Comparison of ENCODE assay signal across 1 cellular context in genomic region chr1:15610167-15610566, GRCh38.
TF ChIP-seq lines count a peak whose summit lies in the region.

No MANE protein-coding gene starts in this region.

TF ChIP-seq in HEK293, 187 proteins besides CTCF, POLR2A, EP300 and RAD21 (continued from another document):
- no peak for TF ChIP-seq TSHZ1 (tag by site-specific recombination; IDR thresholded peaks at IDR 0.05; ENCODE audit: borderline replicate concordance)
- TF ChIP-seq OSR2 (tag by site-specific recombination; IDR thresholded peaks at IDR 0.05) = 0 out of 2 replicates have a peak, but pooled peaks have one; percentile 11
- no peak for TF ChIP-seq ZNF292 (tag by site-specific recombination; IDR thresholded peaks at IDR 0.05; ENCODE audit: borderline replicate concordance, low read depth)
- peak; percentile 63 for TF ChIP-seq WT1 (tag by site-specific recombination; IDR thresholded peaks at IDR 0.05)
- no peak for TF ChIP-seq ZNF174 (tag by site-specific recombination; IDR thresholded peaks at IDR 0.05)
- 0 out of 2 replicates have a peak, but pooled peaks have one; percentile 16 for TF ChIP-seq FEZF1 (tag by site-specific recombination; IDR thresholded peaks at IDR 0.05)
- TF ChIP-seq ZBTB17 (tag by site-specific recombination; IDR thresholded peaks at IDR 0.05) = no peak
- TF ChIP-seq ATF2 (tag by site-specific recombination; IDR thresholded peaks at IDR 0.05; ENCODE audit: low read depth) = 0 out of 2 replicates have a peak, but pooled peaks have one; percentile 9
TF ChIP-seq in HEK293: peak in this region for 4.
